In genomic region chr4:56907489-56908205, GRCh38 we compare ENCODE assay signal across 8 cellular contexts. TPM values are rescaled to one million over a fixed set of nuclear protein-coding genes. Genes with fewer than 3 reads are reported as not detected.
A peak's percentile ranks its signal among the peaks of the same experiment; 100 is the strongest.
DNase-seq lines count a peak whose midpoint lies in the region; ATAC-seq, FAIRE-seq and TF ChIP-seq lines count a peak whose summit lies in the region.

A gene with protein sequence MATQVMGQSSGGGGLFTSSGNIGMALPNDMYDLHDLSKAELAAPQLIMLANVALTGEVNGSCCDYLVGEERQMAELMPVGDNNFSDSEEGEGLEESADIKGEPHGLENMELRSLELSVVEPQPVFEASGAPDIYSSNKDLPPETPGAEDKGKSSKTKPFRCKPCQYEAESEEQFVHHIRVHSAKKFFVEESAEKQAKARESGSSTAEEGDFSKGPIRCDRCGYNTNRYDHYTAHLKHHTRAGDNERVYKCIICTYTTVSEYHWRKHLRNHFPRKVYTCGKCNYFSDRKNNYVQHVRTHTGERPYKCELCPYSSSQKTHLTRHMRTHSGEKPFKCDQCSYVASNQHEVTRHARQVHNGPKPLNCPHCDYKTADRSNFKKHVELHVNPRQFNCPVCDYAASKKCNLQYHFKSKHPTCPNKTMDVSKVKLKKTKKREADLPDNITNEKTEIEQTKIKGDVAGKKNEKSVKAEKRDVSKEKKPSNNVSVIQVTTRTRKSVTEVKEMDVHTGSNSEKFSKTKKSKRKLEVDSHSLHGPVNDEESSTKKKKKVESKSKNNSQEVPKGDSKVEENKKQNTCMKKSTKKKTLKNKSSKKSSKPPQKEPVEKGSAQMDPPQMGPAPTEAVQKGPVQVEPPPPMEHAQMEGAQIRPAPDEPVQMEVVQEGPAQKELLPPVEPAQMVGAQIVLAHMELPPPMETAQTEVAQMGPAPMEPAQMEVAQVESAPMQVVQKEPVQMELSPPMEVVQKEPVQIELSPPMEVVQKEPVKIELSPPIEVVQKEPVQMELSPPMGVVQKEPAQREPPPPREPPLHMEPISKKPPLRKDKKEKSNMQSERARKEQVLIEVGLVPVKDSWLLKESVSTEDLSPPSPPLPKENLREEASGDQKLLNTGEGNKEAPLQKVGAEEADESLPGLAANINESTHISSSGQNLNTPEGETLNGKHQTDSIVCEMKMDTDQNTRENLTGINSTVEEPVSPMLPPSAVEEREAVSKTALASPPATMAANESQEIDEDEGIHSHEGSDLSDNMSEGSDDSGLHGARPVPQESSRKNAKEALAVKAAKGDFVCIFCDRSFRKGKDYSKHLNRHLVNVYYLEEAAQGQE (plus strand): TSS chr4:56907900. CDS start chr4:56910639, 2,739 bp downstream.

- DNase-seq in NCI-H146 (lab: John Stamatoyannopoulos, UW) (peak; percentile 25), NCI-H146 treated with DMSO at 0.1 percent for 48 hours (lab: John Stamatoyannopoulos, UW; ENCODE audit: unreplicated experiment) (no peak), NCI-H2029 treated with DMSO at 0.1 percent for 48 hours (lab: John Stamatoyannopoulos, UW) (peak; percentile 13), cerebellar cortex (ENCODE audit: low spot score) (peak; percentile 32), kidney (peak; percentile 93)
- peak; percentile 79 for DNase-seq in activated CD4-positive, alpha-beta T cell treated with anti-CD3 and anti-CD28 coated beads for 1 hour
- peak; percentile 79 to 80 for DNase-seq in stimulated activated CD4-positive, alpha-beta T cell treated with anti-CD3 and anti-CD28 coated beads, Interleukin-15, amount 100 ng/mL, for 1 hour (ENCODE audit: low read depth in 1 of 2, low spot score in 1 of 2)

- FAIRE-seq in kidney (lab: Jason Lieb, UNC): no peak

- H3K4me3 ChIP-seq in kidney (ENCODE audit: low read length in 2 of 2): peak within 1 kb of the TSS; percentile 62 to 71

- no peak for TF ChIP-seq CTCF in kidney (IDR thresholded peaks at IDR 0.05; ENCODE audit: borderline replicate concordance, extremely low read depth, insufficient read depth)

- peak within 1 kb of the TSS; percentile 42 to 62 for H3K9ac ChIP-seq in kidney (ENCODE audit: low read length in 2 of 2)

- H3K9me3 ChIP-seq in kidney (ENCODE audit: control insufficient read depth in 1 of 2, low read length in 2 of 2): no peaks in the 10 kb centered on the region

- peaks cover 0 to 7% of the 10 kb centered on the region in 2 donors for H3K36me3 ChIP-seq in kidney (ENCODE audit: control insufficient read depth in 1 of 2, insufficient read depth in 2 of 2, low read length in 2 of 2)

- H3K27ac ChIP-seq in kidney (ENCODE audit: low read depth in 2 of 2, low read length in 2 of 2): peak within 1 kb of the TSS; percentile 83 to 93

- peak; percentile 56 for ATAC-seq in HG02642 (IDR thresholded peaks at IDR 0.05; ENCODE audit: poor library complexity, unreplicated experiment)

- intact Hi-C loops in kidney (cut with DNase I): no loop called here

- H3K4me1 ChIP-seq in kidney (ENCODE audit: control insufficient read depth in 1 of 2, insufficient read depth in 1 of 2, low read depth in 1 of 2, low read length in 2 of 2): peaks cover 0 to 2% of the 10 kb centered on the region in 2 donors

RNA-seq across cellular contexts. Expression of the gene that starts here (rescaled TPM):
- 54.7 TPM for total RNA-seq in kidney
- 5.9 TPM for polyA plus RNA-seq in kidney (ENCODE audit: insufficient read depth, low read depth, low replicate concordance)
